In genomic region chr5:176750144-176750543, GRCh38 we compare ENCODE assay signal across 24 cellular contexts.
"Had no signal": no experiment of that assay in that cellular context is flagged by ENCODE, and none has a peak within 500 bp of the region (broad histone marks: within the 10 kb centered on the region; RNA-seq: fewer than 3 reads in every experiment).

No MANE protein-coding gene starts in this region.

- H3K36me3 Mint-ChIP-seq: activated CD4-positive, alpha-beta memory T cell treated with anti-CD3 and anti-CD28 coated beads for 36 hours; activated naive CD4-positive, alpha-beta T cell treated with anti-CD3 and anti-CD28 coated beads, Interleukin-2, amount 50 U/mL, for 24 hours had no signal

- DNase-seq: activated CD4-positive, alpha-beta memory T cell treated with anti-CD3 and anti-CD28 coated beads for 36 hours; activated CD4-positive, alpha-beta T cell treated with anti-CD3 and anti-CD28 coated beads for 1 hour; activated CD4-positive, alpha-beta T cell treated with anti-CD3 and anti-CD28 coated beads, Interleukin-2, amount 10 ng/mL, durations not matched to agents 7 days and 5 days; activated effector memory CD4-positive, alpha-beta T cell treated with Interleukin-2 at 50 U/mL for 16 hours; activated naive CD4-positive, alpha-beta T cell; activated T-cell treated with anti-CD3 and anti-CD28 coated beads, Interleukin-2, amount 50 U/mL, for 24 hours; aorta; body of pancreas; central memory CD4-positive, alpha-beta T cell; Karpas-422; NCI-H1105 treated with DMSO at 0.1 percent for 48 hours; NCI-H1436 treated with DMSO at 0.1 percent for 48 hours; NCI-H187; NCI-H2081 treated with DMSO at 0.1 percent for 48 hours; NCI-H446; NCI-H524; PC-3; SHP77 treated with DMSO at 0.1 percent for 48 hours had no signal

- H3K9me3 ChIP-seq: body of pancreas had no signal

- H3K27ac Mint-ChIP-seq: activated CD4-positive, alpha-beta memory T cell treated with anti-CD3 and anti-CD28 coated beads for 36 hours; activated CD4-positive, alpha-beta T cell treated with anti-CD3 and anti-CD28 coated beads, Interleukin-2, amount 10 ng/mL, durations not matched to agents 7 days and 5 days; activated naive CD4-positive, alpha-beta T cell treated with anti-CD3 and anti-CD28 coated beads, Interleukin-2, amount 50 U/mL, for 24 hours; activated T-cell treated with anti-CD3 and anti-CD28 coated beads, Interleukin-2, amount 50 U/mL, for 24 hours; activated T-helper 1 cell treated with anti-CD3 and anti-CD28 coated beads, Interleukin-12 subunit alpha, Interleukin-12 subunit beta, Interleukin-2, Interleukin-4 antibody, amounts not matched to agents 30 ng/mL and 10 ng/mL and 1 ng/mL, durations not matched to agents 14 hours and 24 hours and 36 hours; T-helper 1 cell treated with Interleukin-12 subunit alpha and Interleukin-12 subunit beta and Interleukin-4 antibody, amounts not matched to agents 30 μg/mL and 1 μg/mL, for 36 hours had no signal

- H3K4me3 ChIP-seq: body of pancreas, K562 had no signal

- ATAC-seq: body of pancreas, K562, PC-3 had no signal

- H3K4me1 ChIP-seq: body of pancreas had no signal

- FAIRE-seq: bronchial epithelial cell, K562, RCC 7860 had no signal

- H3K27ac ChIP-seq: body of pancreas had no signal

- H3K4me3 Mint-ChIP-seq: activated CD4-positive, alpha-beta memory T cell treated with anti-CD3 and anti-CD28 coated beads for 36 hours; activated CD4-positive, alpha-beta T cell treated with anti-CD3 and anti-CD28 coated beads, Interleukin-2, amount 10 ng/mL, durations not matched to agents 7 days and 5 days; activated naive CD4-positive, alpha-beta T cell treated with anti-CD3 and anti-CD28 coated beads, Interleukin-2, amount 50 U/mL, for 24 hours; activated T-cell treated with anti-CD3 and anti-CD28 coated beads, Interleukin-2, amount 50 U/mL, for 24 hours; activated T-helper 1 cell treated with anti-CD3 and anti-CD28 coated beads, Interleukin-12 subunit alpha, Interleukin-12 subunit beta, Interleukin-2, Interleukin-4 antibody, amounts not matched to agents 30 ng/mL and 10 ng/mL and 1 ng/mL, durations not matched to agents 14 hours and 24 hours and 36 hours; T-helper 1 cell treated with Interleukin-12 subunit alpha and Interleukin-12 subunit beta and Interleukin-4 antibody, amounts not matched to agents 30 μg/mL and 1 μg/mL, for 36 hours had no signal

- H3K9me3 Mint-ChIP-seq: activated CD4-positive, alpha-beta memory T cell treated with anti-CD3 and anti-CD28 coated beads for 36 hours; activated CD4-positive, alpha-beta T cell treated with anti-CD3 and anti-CD28 coated beads, Interleukin-2, amount 10 ng/mL, durations not matched to agents 7 days and 5 days; activated T-cell treated with anti-CD3 and anti-CD28 coated beads, Interleukin-2, amount 50 U/mL, for 24 hours; T-helper 1 cell treated with Interleukin-12 subunit alpha and Interleukin-12 subunit beta and Interleukin-4 antibody, amounts not matched to agents 30 μg/mL and 1 μg/mL, for 36 hours had no signal
